ENCODE assay signal across 8 cellular contexts in genomic region chr1:227887697-227888403, GRCh38. TPM values are rescaled to one million over a fixed set of nuclear protein-coding genes. Genes with fewer than 3 reads are reported as not detected.
A peak's percentile ranks its signal among the peaks of the same experiment; 100 is the strongest.
DNase-seq lines count a peak whose midpoint lies in the region; ATAC-seq and TF ChIP-seq lines count a peak whose summit lies in the region.

No MANE protein-coding gene starts in this region.

- peak overlapping the region; percentile 91 for H3K27ac ChIP-seq in rectal smooth muscle tissue (ENCODE audit: low read depth, low read length)

- H3K9me3 ChIP-seq in BE2C = no peaks in the 10 kb centered on the region

- no peaks in the 10 kb centered on the region for H3K27me3 ChIP-seq in rectal smooth muscle tissue (ENCODE audit: control insufficient read depth, insufficient read depth, low read length)
- H3K27me3 ChIP-seq in BE2C = no peaks in the 10 kb centered on the region

- no peak for TF ChIP-seq CTCF in BE2C (IDR thresholded peaks at IDR 0.05; ENCODE audit: low read depth, low read length)

- H3K9me3 Mint-ChIP-seq in activated T-helper 17 cell treated with anti-CD3 and anti-CD28 coated beads, Interleukin-2, amount 50 U/mL, for 72 hours = no peaks in the 10 kb centered on the region

- peak overlapping the region; percentile 84 for H3K27ac Mint-ChIP-seq in activated T-helper 17 cell treated with anti-CD3 and anti-CD28 coated beads, Interleukin-2, amount 50 U/mL, for 72 hours

- no peak for ATAC-seq in activated T-helper 17 cell treated with anti-CD3 and anti-CD28 coated beads, Interleukin-2, amount 50 U/mL, for 72 hours (replicated peaks)
- peak; percentile 88 for ATAC-seq in left ventricle myocardium superior
- ATAC-seq in HG02938 (IDR thresholded peaks at IDR 0.05; ENCODE audit: unreplicated experiment) = no peak
- ATAC-seq in GM18511 (IDR thresholded peaks at IDR 0.05; ENCODE audit: unreplicated experiment) = no peak
- no peak for ATAC-seq in HG03460 (IDR thresholded peaks at IDR 0.05; ENCODE audit: unreplicated experiment)

- no peak overlapping the region for H3K9ac ChIP-seq in rectal smooth muscle tissue (ENCODE audit: low read length)

- DNase-seq in EH (ENCODE audit: low read depth) = peak; percentile 7
- DNase-seq in left ventricle myocardium superior = peak; percentile 83
- no peak for DNase-seq in BE2C

- H3K4me1 ChIP-seq in rectal smooth muscle tissue (ENCODE audit: control insufficient read depth, insufficient read depth, low read length) (peaks cover 10% of the 10 kb centered on the region), BE2C (no peaks in the 10 kb centered on the region)

- peak overlapping the region; percentile 67 for H3K4me3 Mint-ChIP-seq in activated T-helper 17 cell treated with anti-CD3 and anti-CD28 coated beads, Interleukin-2, amount 50 U/mL, for 72 hours

- H3K4me3 ChIP-seq in rectal smooth muscle tissue (ENCODE audit: low read length) = peak overlapping the region; percentile 60
- no peak overlapping the region for H3K4me3 ChIP-seq in BE2C (ENCODE audit: low read depth, low read length)

- intact Hi-C loops in left ventricle myocardium superior (cut with micrococcal nuclease) = no loop called here

- no peaks in the 10 kb centered on the region for H3K27me3 Mint-ChIP-seq in activated T-helper 17 cell treated with anti-CD3 and anti-CD28 coated beads, Interleukin-2, amount 50 U/mL, for 72 hours

- no peaks in the 10 kb centered on the region for H3K36me3 ChIP-seq in rectal smooth muscle tissue (ENCODE audit: control insufficient read depth, insufficient read depth, low read length)
- no peaks in the 10 kb centered on the region for H3K36me3 ChIP-seq in BE2C

- H3K4me1 Mint-ChIP-seq in activated T-helper 17 cell treated with anti-CD3 and anti-CD28 coated beads, Interleukin-2, amount 50 U/mL, for 72 hours = peaks cover 5% of the 10 kb centered on the region

- H3K36me3 Mint-ChIP-seq in activated T-helper 17 cell treated with anti-CD3 and anti-CD28 coated beads, Interleukin-2, amount 50 U/mL, for 72 hours (ENCODE audit: low read depth) = no peaks in the 10 kb centered on the region

RNA-seq across cellular contexts. Expression of gene WNT9A, which starts 59.9 kb away (rescaled TPM):
- total RNA-seq in activated T-helper 17 cell treated with anti-CD3 and anti-CD28 coated beads, Interleukin-2, amount 50 U/mL, for 72 hours = under 1 TPM; 0.09 to 0.24 TPM
- total RNA-seq in left ventricle myocardium superior = 2.5 TPM
- polyA plus RNA-seq in BE2C (2012; ENCODE audit: insufficient read depth, insufficient read length, low read depth) = not detected
